In the genomic region with DNA sequence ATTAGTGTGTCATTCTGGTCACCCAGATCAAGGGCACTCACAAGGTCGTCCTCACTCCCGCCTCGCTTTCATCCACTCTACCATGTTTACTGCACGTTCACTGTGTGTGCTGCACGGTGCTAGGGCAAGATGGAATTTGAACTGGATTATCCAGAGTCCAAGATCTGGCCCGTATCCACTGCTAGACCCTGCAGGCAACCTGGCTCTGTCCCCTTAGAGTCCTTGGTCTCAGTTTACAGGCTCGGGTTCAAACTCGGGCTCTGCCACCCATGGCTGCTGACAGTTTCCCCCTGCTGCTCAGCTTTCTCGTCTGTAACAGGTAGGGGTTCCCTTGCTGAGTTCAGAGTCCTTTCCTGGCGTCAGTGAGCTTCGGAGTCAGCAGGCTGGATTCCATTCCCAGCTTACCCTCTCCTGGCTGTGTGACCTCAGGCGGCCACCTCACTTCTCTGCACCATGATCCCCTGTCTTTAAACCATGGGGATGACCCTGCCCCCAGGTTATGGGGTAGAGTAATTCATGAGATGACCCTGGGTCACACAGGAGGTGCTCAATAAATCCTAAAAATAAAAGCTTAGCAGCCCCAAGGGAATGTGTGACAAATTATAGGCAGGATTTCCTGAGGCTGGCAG, we compare ENCODE assay signal across 18 cellular contexts.
"Had no signal": no experiment of that assay in that cellular context is flagged by ENCODE, and none has a peak within 500 bp of the region (broad histone marks: within the 10 kb centered on the region; RNA-seq: fewer than 3 reads in every experiment).

No MANE protein-coding gene starts in this region.

- H3K4me1 Mint-ChIP-seq: activated naive CD4-positive, alpha-beta T cell treated with anti-CD3 and anti-CD28 coated beads, Interleukin-2, amount 50 U/mL, for 24 hours had no signal

- FAIRE-seq: TTC549 had no signal

- H3K36me3 ChIP-seq: ovary had no signal

- H3K27ac ChIP-seq: body of pancreas, ovary had no signal

- H3K4me3 Mint-ChIP-seq: activated CD4-positive, alpha-beta T cell treated with anti-CD3 and anti-CD28 coated beads, Interleukin-2, amount 10 ng/mL, durations not matched to agents 7 days and 5 days; activated naive CD4-positive, alpha-beta T cell treated with anti-CD3 and anti-CD28 coated beads, Interleukin-2, amount 50 U/mL, for 24 hours; activated T-cell treated with anti-CD3 and anti-CD28 coated beads, Interleukin-2, amount 50 U/mL, for 24 hours; nephron; type B pancreatic cell had no signal

- H3K9me3 ChIP-seq: body of pancreas, ovary had no signal

- H3K27ac Mint-ChIP-seq: activated CD4-positive, alpha-beta T cell treated with anti-CD3 and anti-CD28 coated beads, Interleukin-2, amount 10 ng/mL, durations not matched to agents 7 days and 5 days; activated naive CD4-positive, alpha-beta T cell treated with anti-CD3 and anti-CD28 coated beads, Interleukin-2, amount 50 U/mL, for 24 hours; activated T-cell treated with anti-CD3 and anti-CD28 coated beads, Interleukin-2, amount 50 U/mL, for 24 hours; nephron; type B pancreatic cell had no signal

- H3K36me3 Mint-ChIP-seq: activated naive CD4-positive, alpha-beta T cell treated with anti-CD3 and anti-CD28 coated beads, Interleukin-2, amount 50 U/mL, for 24 hours; type B pancreatic cell had no signal

- H3K27me3 Mint-ChIP-seq: activated CD4-positive, alpha-beta T cell treated with anti-CD3 and anti-CD28 coated beads, Interleukin-2, amount 10 ng/mL, durations not matched to agents 7 days and 5 days; activated naive CD4-positive, alpha-beta T cell treated with anti-CD3 and anti-CD28 coated beads, Interleukin-2, amount 50 U/mL, for 24 hours; activated T-cell treated with anti-CD3 and anti-CD28 coated beads, Interleukin-2, amount 50 U/mL, for 24 hours; type B pancreatic cell had no signal

- DNase-seq: activated CD4-positive, alpha-beta T cell treated with anti-CD3 and anti-CD28 coated beads, Interleukin-2, amount 10 ng/mL, durations not matched to agents 7 days and 5 days; activated CD4-positive, CD25-positive, alpha-beta regulatory T cell; activated effector memory CD4-positive, alpha-beta T cell treated with Interleukin-2 at 50 U/mL for 16 hours; activated T-cell treated with anti-CD3 and anti-CD28 coated beads, Interleukin-2, amount 50 U/mL, for 24 hours; amniotic stem cell; body of pancreas; central memory CD4-positive, alpha-beta T cell; glutamatergic neuron; left colon; mammary epithelial cell; retina; stimulated activated naive CD4-positive, alpha-beta T cell; T-helper 2 cell had no signal

- H3K4me1 ChIP-seq: body of pancreas had no signal

- H3K27me3 ChIP-seq: body of pancreas, ovary had no signal

- H3K4me3 ChIP-seq: body of pancreas, ovary had no signal

- H3K9me3 Mint-ChIP-seq: activated naive CD4-positive, alpha-beta T cell treated with anti-CD3 and anti-CD28 coated beads, Interleukin-2, amount 50 U/mL, for 24 hours had no signal
